ENCODE assay signal across 26 cellular contexts in the genomic region with DNA sequence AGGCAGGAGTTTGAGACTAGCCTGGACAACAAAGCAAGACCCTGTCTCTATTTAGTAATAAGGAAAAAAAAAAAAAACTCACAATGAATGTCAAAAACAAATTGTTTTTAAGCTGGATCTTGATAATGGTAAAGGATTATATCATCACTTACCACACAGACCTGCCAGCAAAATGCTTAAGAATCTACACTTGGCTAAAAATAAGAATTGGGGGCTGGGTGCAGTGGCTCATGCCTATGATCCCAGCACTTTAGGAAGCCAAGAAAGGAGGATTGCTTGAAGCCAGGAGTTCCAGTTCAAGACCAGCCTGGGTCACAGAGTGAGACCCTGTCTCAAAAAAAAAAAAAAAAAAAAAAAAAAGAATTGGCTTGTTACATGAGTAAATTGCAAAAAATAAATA. TPM values are rescaled to one million over a fixed set of nuclear protein-coding genes. Genes with fewer than 3 reads are reported as not detected.
DNase-seq lines count a peak whose midpoint lies in the region; FAIRE-seq and TF ChIP-seq lines count a peak whose summit lies in the region.
"Had no signal": no experiment of that assay in that cellular context is flagged by ENCODE, and none has a peak within 500 bp of the region (broad histone marks: within the 10 kb centered on the region; RNA-seq: fewer than 3 reads in every experiment).

No MANE protein-coding gene starts in this region.

- H3K36me3 Mint-ChIP-seq in HFFc6 (ENCODE audit: low read depth): peaks cover 11% of the 10 kb centered on the region

- H3K4me1 ChIP-seq in kidney (ENCODE audit: control insufficient read depth in 1 of 2, insufficient read depth in 1 of 2, low read depth in 1 of 2, low read length in 2 of 2): no peaks in the 10 kb centered on the region
- H3K4me1 ChIP-seq: right lobe of liver, upper lobe of right lung had no signal

- no peak overlapping the region for H3K4me3 ChIP-seq in fibroblast of the aortic adventitia (ENCODE audit: low read depth, low read length)
- no peak overlapping the region for H3K4me3 ChIP-seq in kidney (ENCODE audit: low read length in 2 of 2)
- H3K4me3 ChIP-seq: coronary artery, left lung, PC-9, right lobe of liver, suprapubic skin, upper lobe of right lung had no signal

- H3K9ac ChIP-seq in kidney (ENCODE audit: low read length in 2 of 2): no peak overlapping the region

- H3K9me3 Mint-ChIP-seq in HFFc6: no peaks in the 10 kb centered on the region
- H3K9me3 Mint-ChIP-seq: activated T-cell treated with anti-CD3 and anti-CD28 coated beads, Interleukin-2, amount 50 U/mL, for 4 hours; effector memory CD8-positive, alpha-beta T cell had no signal

- no peaks in the 10 kb centered on the region for H3K9me3 ChIP-seq in kidney (ENCODE audit: control insufficient read depth in 1 of 2, low read length in 2 of 2)
- H3K9me3 ChIP-seq: left lung, right lobe of liver, suprapubic skin, upper lobe of right lung had no signal

- no peaks in the 10 kb centered on the region for H3K36me3 ChIP-seq in kidney (ENCODE audit: control insufficient read depth in 1 of 2, insufficient read depth in 2 of 2, low read length in 2 of 2)
- H3K36me3 ChIP-seq: right lobe of liver, suprapubic skin, upper lobe of right lung had no signal

- no peak for FAIRE-seq in kidney (lab: Jason Lieb, UNC)

- DNase-seq in AG20443 (ENCODE audit: low spot score): peak; percentile 20
- DNase-seq in HFFc6: peak; percentile 25
- DNase-seq in astrocyte of the hippocampus (ENCODE audit: low read depth, low spot score): peak; percentile 49
- DNase-seq in fibroblast of the aortic adventitia (ENCODE audit: low read depth): peak; percentile 85
- no peak for DNase-seq in kidney
- no peak for DNase-seq in COLO668 (lab: John Stamatoyannopoulos, UW; ENCODE audit: unreplicated experiment)
- DNase-seq in D341Med (ENCODE audit: low spot score): no peak
- DNase-seq in DMS53 treated with DMSO at 0.1 percent for 48 hours (lab: John Stamatoyannopoulos, UW; ENCODE audit: unreplicated experiment): no peak
- DNase-seq: activated CD4-positive, alpha-beta T cell treated with anti-CD3 and anti-CD28 coated beads for 36 hours; activated gamma-delta T cell treated with Interleukin-2 at 50 U/mL for 16 hours; activated T-cell treated with anti-CD3 and anti-CD28 coated beads, Interleukin-2, amount 50 U/mL, for 4 hours; effector memory CD8-positive, alpha-beta T cell; hypothalamus; Karpas-422; left lung; NCI-H2171 treated with DMSO at 0.1 percent for 48 hours; NCI-H524; PC-9; right lobe of liver; stimulated activated CD4-positive, alpha-beta T cell treated with anti-CD3 and anti-CD28 coated beads, Interleukin-12 subunit alpha, Interleukin-12 subunit beta, amount 100 ng/mL, for 4 hours; stimulated activated CD4-positive, alpha-beta T cell treated with anti-CD3 and anti-CD28 coated beads, Interleukin-4, amount 100 ng/mL, for 1 hour; upper lobe of right lung had no signal

- no peaks in the 10 kb centered on the region for H3K27me3 Mint-ChIP-seq in HFFc6 (ENCODE audit: insufficient read depth)
- H3K27me3 Mint-ChIP-seq: activated CD4-positive, alpha-beta T cell treated with anti-CD3 and anti-CD28 coated beads for 36 hours; effector memory CD8-positive, alpha-beta T cell; progenitor cell of endocrine pancreas had no signal

- H3K4me1 Mint-ChIP-seq in HFFc6 (ENCODE audit: low read depth): peaks cover 14% of the 10 kb centered on the region

- H3K27ac Mint-ChIP-seq in HFFc6: peak overlapping the region; percentile 46; the same call in 1 of the 2 replicates
- H3K27ac Mint-ChIP-seq: activated CD4-positive, alpha-beta T cell treated with anti-CD3 and anti-CD28 coated beads for 36 hours; effector memory CD8-positive, alpha-beta T cell; progenitor cell of endocrine pancreas had no signal

- intact Hi-C loops in kidney (cut with DNase I): no loop called here

- H3K4me3 Mint-ChIP-seq in HFFc6: no peak overlapping the region
- H3K4me3 Mint-ChIP-seq: activated CD4-positive, alpha-beta T cell treated with anti-CD3 and anti-CD28 coated beads for 36 hours; activated T-cell treated with anti-CD3 and anti-CD28 coated beads, Interleukin-2, amount 50 U/mL, for 4 hours; effector memory CD8-positive, alpha-beta T cell had no signal

- TF ChIP-seq CTCF in HFFc6 (IDR thresholded peaks at IDR 0.05): no peak
- TF ChIP-seq CTCF in fibroblast of the aortic adventitia (IDR thresholded peaks at IDR 0.05; ENCODE audit: insufficient read depth, low read length): no peak
- TF ChIP-seq CTCF in kidney (IDR thresholded peaks at IDR 0.05; ENCODE audit: borderline replicate concordance, extremely low read depth, insufficient read depth): no peak

- H3K27ac ChIP-seq in kidney (ENCODE audit: low read depth in 2 of 2, low read length in 2 of 2): no peak overlapping the region
- H3K27ac ChIP-seq: C4-2B, coronary artery, left lung, PC-9, right lobe of liver, suprapubic skin, upper lobe of right lung had no signal

RNA-seq across cellular contexts. Expression of gene ACAP2, which starts 31.0 kb away (rescaled TPM):
- total RNA-seq in HFFc6 (2021; fragmentation: NEBNext Ultra II Directional; extraction: Animal tissue kit (Norgen Biotek cat#: 25700)): 10 to 100 TPM; 37.7 to 47.1 (median 45.2) TPM
- 92.3 and 113 TPM in 2 replicates for total RNA-seq in fibroblast of the aortic adventitia (ENCODE audit: low replicate concordance)
- 50.1 TPM for total RNA-seq in kidney
- 4.6 TPM for polyA plus RNA-seq in kidney (ENCODE audit: insufficient read depth, low read depth, low replicate concordance)

Comparison
In these comparisons a context has a peak if more than half of its experiments do, and no peak if none do; other contexts are left out.
1. DNase-seq: peak in AG20443 (single experiment), HFFc6 (single experiment), astrocyte of the hippocampus (single experiment) and fibroblast of the aortic adventitia (single experiment); none in kidney (single experiment), COLO668 (single experiment), D341Med (single experiment) and DMS53 treated with DMSO at 0.1 percent for 48 hours (single experiment).